1 cellular context compared by ENCODE assay signal in genomic region chr7:80843018-80843671, GRCh38.
TF ChIP-seq lines count a peak whose summit lies in the region.

No MANE protein-coding gene starts in this region.

TF ChIP-seq in SK-N-SH treated with all-trans-retinoic acid at 6 μM for 48 hours, 23 proteins besides CTCF, POLR2A, EP300 and RAD21 (continued from another document):
- TF ChIP-seq PATZ1 (CRISPR knock-in tag; IDR thresholded peaks at IDR 0.05; ENCODE audit: borderline replicate concordance): 0 out of 2 replicates have a peak, but pooled peaks have one; percentile 43
- no peak for TF ChIP-seq TOX (CRISPR knock-in tag; IDR thresholded peaks at IDR 0.05; ENCODE audit: borderline replicate concordance)
- TF ChIP-seq CSDC2 (CRISPR knock-in tag; IDR thresholded peaks at IDR 0.05): no peak
- TF ChIP-seq OSR1 (CRISPR knock-in tag; IDR thresholded peaks at IDR 0.05): no peak
- no peak for TF ChIP-seq ZFP3 (CRISPR knock-in tag; IDR thresholded peaks at IDR 0.05)
- TF ChIP-seq TCF4 (CRISPR knock-in tag; IDR thresholded peaks at IDR 0.05; ENCODE audit: borderline replicate concordance): peak; percentile 87
- 0 out of 2 replicates have a peak, but pooled peaks have one; percentile 51 for TF ChIP-seq BACH2 (CRISPR knock-in tag; IDR thresholded peaks at IDR 0.05; ENCODE audit: borderline replicate concordance)
- TF ChIP-seq SNAI2 (CRISPR knock-in tag; IDR thresholded peaks at IDR 0.05): peak; percentile 14; the same call in 1 of the 2 replicates
- no peak for TF ChIP-seq ESRRG (CRISPR knock-in tag; IDR thresholded peaks at IDR 0.05)
- peak; percentile 85 for TF ChIP-seq ISL1 (CRISPR knock-in tag; IDR thresholded peaks at IDR 0.05)
